ENCODE assay signal across 8 cellular contexts in the genomic region with DNA sequence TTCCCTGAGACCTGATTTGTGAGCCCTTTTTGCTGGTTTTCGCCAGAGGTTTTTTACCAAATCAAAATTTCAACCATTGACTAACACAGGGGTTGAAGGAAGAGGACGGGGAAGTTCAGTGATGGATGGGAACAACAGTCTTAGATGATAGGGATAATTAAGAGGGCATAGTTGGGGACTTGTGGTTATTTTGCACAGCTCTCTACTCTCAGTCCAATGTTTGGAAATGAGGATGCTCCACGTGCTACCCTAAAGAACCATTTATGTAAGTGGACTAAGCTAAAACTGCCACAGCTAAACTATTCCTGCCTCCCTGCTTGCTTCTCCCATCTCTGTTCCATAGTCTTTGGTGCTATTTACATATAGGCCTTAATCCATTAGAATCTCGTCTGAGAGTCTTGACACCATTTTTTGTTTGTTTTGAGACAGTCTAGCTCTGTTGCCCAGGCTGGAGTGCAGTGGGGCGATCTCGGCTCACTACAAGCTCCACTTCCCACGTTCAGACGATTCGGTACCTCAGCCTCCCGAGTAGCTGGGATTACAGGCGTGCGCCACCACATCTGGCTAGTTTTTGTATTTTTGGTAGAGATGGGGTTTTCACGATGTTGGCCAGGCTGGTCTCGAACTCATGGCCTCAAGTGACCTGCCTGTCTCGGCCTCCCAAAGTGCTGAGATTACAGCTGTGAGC. TPM values are rescaled to one million over a fixed set of nuclear protein-coding genes. Genes with fewer than 3 reads are reported as not detected.
DNase-seq lines count a peak whose midpoint lies in the region; ATAC-seq and TF ChIP-seq lines count a peak whose summit lies in the region.

No MANE protein-coding gene starts in this region.

- TF ChIP-seq CTCF in tibial nerve (IDR thresholded peaks at IDR 0.05): no peak

- peak overlapping the region; percentile 96 for H3K27ac Mint-ChIP-seq in activated T-cell treated with anti-CD3 and anti-CD28 coated beads, Interleukin-2, amount 50 U/mL, for 24 hours

- H3K9me3 Mint-ChIP-seq in activated T-cell treated with anti-CD3 and anti-CD28 coated beads, Interleukin-2, amount 50 U/mL, for 24 hours: no peaks in the 10 kb centered on the region

- H3K4me1 ChIP-seq in adipocyte (ENCODE audit: control insufficient read depth, insufficient read depth, low read length): peaks cover 15% of the 10 kb centered on the region
- H3K4me1 ChIP-seq in tibial nerve: peaks cover 0 to 21% (median 14%) of the 10 kb centered on the region in 4 donors

- TF ChIP-seq EP300 in tibial nerve (IDR thresholded peaks at IDR 0.05): no peak

- peak overlapping the region; percentile 95 for H3K9ac ChIP-seq in adipocyte (ENCODE audit: low read length)

- peak overlapping the region; percentile 94 for H3K27ac ChIP-seq in layer of hippocampus (ENCODE audit: low read depth, low read length)
- H3K27ac ChIP-seq in tibial nerve: peak overlapping the region; percentile 97 to 100 (median 98)

- H3K27me3 ChIP-seq in adipocyte (replicated peaks; ENCODE audit: control insufficient read depth, insufficient read depth, low read length) (no peaks in the 10 kb centered on the region), layer of hippocampus (ENCODE audit: control insufficient read depth, insufficient read depth, low read length) (no peaks in the 10 kb centered on the region), tibial nerve (no peaks in the 10 kb centered on the region)

- ATAC-seq in HG02763 (IDR thresholded peaks at IDR 0.05; ENCODE audit: unreplicated experiment): no peak

- H3K9me3 ChIP-seq in adipocyte (ENCODE audit: control insufficient read depth, low read length) (no peaks in the 10 kb centered on the region), tibial nerve (no peaks in the 10 kb centered on the region)

- H3K4me3 Mint-ChIP-seq in activated T-cell treated with anti-CD3 and anti-CD28 coated beads, Interleukin-2, amount 50 U/mL, for 24 hours: peak overlapping the region; percentile 99

- TF ChIP-seq POLR2A in tibial nerve (IDR thresholded peaks at IDR 0.05): no peak

- H3K36me3 ChIP-seq in adipocyte (ENCODE audit: control insufficient read depth, insufficient read depth, low read length, severe bottlenecking): peaks cover 24% of the 10 kb centered on the region
- H3K36me3 ChIP-seq in tibial nerve: peaks cover 2 to 45% (median 5%) of the 10 kb centered on the region in 3 donors

- DNase-seq in activated T-cell treated with anti-CD3 and anti-CD28 coated beads, Interleukin-2, amount 50 U/mL, for 24 hours: no peak
- no peak for DNase-seq in activated T-cell treated with anti-CD3 and anti-CD28 coated beads for 4 hours
- no peak for DNase-seq in adipocyte (ENCODE audit: low read depth)
- no peak for DNase-seq in tibial nerve (ENCODE audit: low spot score in 2 of 2)
- DNase-seq in NCI-H524 treated with DMSO at 0.1 percent for 48 hours (lab: John Stamatoyannopoulos, UW): no peak
- no peak for DNase-seq in kidney tubule cell (ENCODE audit: low spot score)

- peaks cover 25% of the 10 kb centered on the region for H3K4me1 Mint-ChIP-seq in activated T-cell treated with anti-CD3 and anti-CD28 coated beads, Interleukin-2, amount 50 U/mL, for 24 hours (ENCODE audit: low read depth)

- H3K4me3 ChIP-seq in adipocyte (ENCODE audit: low read length) (peak overlapping the region; percentile 88), tibial nerve (peak overlapping the region; percentile 59 to 98 (median 93))

- 70 to 71% methylated on average over 15 of the region's 15 CpGs for WGBS in tibial nerve, 2 donors

- peaks cover 43% of the 10 kb centered on the region for H3K36me3 Mint-ChIP-seq in activated T-cell treated with anti-CD3 and anti-CD28 coated beads, Interleukin-2, amount 50 U/mL, for 24 hours (ENCODE audit: low read depth)

- H3K27me3 Mint-ChIP-seq in activated T-cell treated with anti-CD3 and anti-CD28 coated beads, Interleukin-2, amount 50 U/mL, for 24 hours: no peaks in the 10 kb centered on the region

RNA-seq across cellular contexts. Expression of gene MCL1, which starts 0.7 kb away (rescaled TPM):
- 100 to 1,000 TPM; 235 to 306 (median 258) TPM for total RNA-seq in tibial nerve

RNA-seq across cellular contexts. Expression of gene ADAMTSL4, which starts 30.9 kb away (rescaled TPM):
- total RNA-seq in tibial nerve: 100 to 1,000 TPM in 2 of 4 donors, 10 to 100 TPM in 2; 54.4 to 132 (median 93.2) TPM

RNA-seq across cellular contexts. Expression of gene ENSA, which starts 49.3 kb away (rescaled TPM):
- 100 to 1,000 TPM; 120 to 331 (median 231) TPM for total RNA-seq in tibial nerve
